8 cellular contexts compared by ENCODE assay signal in the genomic region with DNA sequence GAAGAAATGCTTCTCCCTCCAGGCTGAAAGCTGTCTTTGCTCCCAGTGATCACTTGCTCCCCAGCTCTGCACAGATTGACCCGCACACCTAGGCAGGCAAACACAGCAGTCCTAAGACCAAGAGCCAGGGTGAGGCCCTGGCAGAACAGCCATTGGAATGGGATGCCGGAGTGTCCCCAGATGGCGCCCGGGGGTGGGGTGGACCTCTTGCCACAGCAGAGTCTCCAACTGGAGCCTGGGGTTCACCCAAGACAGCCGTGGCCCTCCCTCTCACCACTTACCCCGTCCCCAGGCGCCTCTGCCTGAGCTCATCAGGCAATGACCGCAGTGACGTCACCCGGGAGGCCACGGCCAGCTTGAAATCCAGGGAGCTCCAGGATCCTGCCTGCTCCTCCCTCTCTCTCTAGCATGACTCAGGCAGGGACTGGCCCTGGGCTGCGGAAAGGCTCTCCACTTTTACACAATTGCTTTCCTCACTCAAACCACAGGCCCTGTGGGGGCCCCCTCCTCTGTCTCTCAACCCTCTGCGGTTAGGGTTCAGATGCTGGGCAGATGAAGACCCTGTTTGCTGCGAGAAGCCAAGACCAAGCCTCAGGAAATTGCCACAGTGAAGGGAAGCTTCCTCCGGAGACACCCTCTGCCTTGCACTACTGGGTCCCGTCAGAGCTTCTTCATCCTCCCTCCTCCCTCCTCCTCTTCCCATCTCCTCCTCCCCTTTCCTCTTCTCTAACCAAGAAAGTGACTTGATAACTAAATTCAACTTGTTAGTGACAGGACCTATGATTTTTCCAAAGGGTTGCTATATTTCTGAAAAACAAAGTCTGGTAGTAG. TPM values are rescaled to one million over a fixed set of nuclear protein-coding genes. Genes with fewer than 3 reads are reported as not detected.
DNase-seq lines count a peak whose midpoint lies in the region; ATAC-seq and TF ChIP-seq lines count a peak whose summit lies in the region.

No MANE protein-coding gene starts in this region.

- TF ChIP-seq CTCF in fibroblast of villous mesenchyme (IDR thresholded peaks at IDR 0.05; ENCODE audit: insufficient read depth, low read depth, low read length) (no peak), neutrophil (IDR thresholded peaks at IDR 0.05) (no peak), thoracic aorta (IDR thresholded peaks at IDR 0.05) (no peak)

- peaks cover 17% of the 10 kb centered on the region for H3K27me3 Mint-ChIP-seq in activated T-helper 2 cell treated with anti-CD3 and anti-CD28 coated beads, Interferon-gamma antibody, Interleukin-2, Interleukin-4, amounts not matched to agents 10 μg/mL and 5 μg/mL and 100 μg/mL, durations not matched to agents 14 hours and 24 hours and 36 hours (ENCODE audit: low read depth)

- no peaks in the 10 kb centered on the region for H3K9me3 ChIP-seq in neutrophil
- no peaks in the 10 kb centered on the region for H3K9me3 ChIP-seq in thoracic aorta

- H3K9me3 Mint-ChIP-seq in activated T-helper 2 cell treated with anti-CD3 and anti-CD28 coated beads, Interferon-gamma antibody, Interleukin-2, Interleukin-4, amounts not matched to agents 10 μg/mL and 5 μg/mL and 100 μg/mL, durations not matched to agents 14 hours and 24 hours and 36 hours: no peaks in the 10 kb centered on the region

- H3K4me1 Mint-ChIP-seq in activated T-helper 2 cell treated with anti-CD3 and anti-CD28 coated beads, Interferon-gamma antibody, Interleukin-2, Interleukin-4, amounts not matched to agents 10 μg/mL and 5 μg/mL and 100 μg/mL, durations not matched to agents 14 hours and 24 hours and 36 hours (ENCODE audit: low read depth): peaks cover 15% of the 10 kb centered on the region

- H3K36me3 Mint-ChIP-seq in activated T-helper 2 cell treated with anti-CD3 and anti-CD28 coated beads, Interferon-gamma antibody, Interleukin-2, Interleukin-4, amounts not matched to agents 10 μg/mL and 5 μg/mL and 100 μg/mL, durations not matched to agents 14 hours and 24 hours and 36 hours (ENCODE audit: low read depth): no peaks in the 10 kb centered on the region

- peaks cover 92 to 94% of the 10 kb centered on the region in 2 experiments for H3K4me1 ChIP-seq in neutrophil (ENCODE audit: control insufficient read depth in 1 of 2, insufficient read depth in 1 of 2, low read depth in 1 of 2, low read length in 1 of 2)
- H3K4me1 ChIP-seq in thoracic aorta (ENCODE audit: control insufficient read depth in 1 of 2, low read depth in 2 of 2): peaks cover 6 to 13% of the 10 kb centered on the region in 2 donors

- peak; percentile 89 for ATAC-seq in thoracic aorta (ENCODE audit: insufficient number of reproducible peaks, low FRiP score, low read depth)
- ATAC-seq in HG03139 (IDR thresholded peaks at IDR 0.05; ENCODE audit: unreplicated experiment): no peak
- ATAC-seq in GM21367 (IDR thresholded peaks at IDR 0.05; ENCODE audit: unreplicated experiment): no peak

- H3K27ac ChIP-seq in neutrophil: peak overlapping the region; percentile 92
- peak overlapping the region; percentile 45 to 66 for H3K27ac ChIP-seq in thoracic aorta

- H3K27ac Mint-ChIP-seq in activated T-helper 2 cell treated with anti-CD3 and anti-CD28 coated beads, Interferon-gamma antibody, Interleukin-2, Interleukin-4, amounts not matched to agents 10 μg/mL and 5 μg/mL and 100 μg/mL, durations not matched to agents 14 hours and 24 hours and 36 hours: peak overlapping the region; percentile 49

- DNase-seq in GM04503 (ENCODE audit: low read depth): peak; percentile 97
- peak; percentile 13 for DNase-seq in OCI-M2 (lab: John Stamatoyannopoulos, UW; ENCODE audit: unreplicated experiment)
- peak; percentile 34 for DNase-seq in activated T-helper 2 cell treated with anti-CD3 and anti-CD28 coated beads, Interferon-gamma antibody, Interleukin-2, Interleukin-4, amounts not matched to agents 10 μg/mL and 5 μg/mL and 100 μg/mL, durations not matched to agents 14 hours and 24 hours and 36 hours (ENCODE audit: low spot score)
- peak; percentile 100 for DNase-seq in fibroblast of villous mesenchyme (ENCODE audit: low read depth)
- peak; percentile 90 for DNase-seq in thoracic aorta (ENCODE audit: low spot score)

- intact Hi-C loops in activated T-helper 2 cell treated with anti-CD3 and anti-CD28 coated beads, Interferon-gamma antibody, Interleukin-2, Interleukin-4, amounts not matched to agents 10 μg/mL and 5 μg/mL and 100 μg/mL, durations not matched to agents 14 hours and 24 hours and 36 hours (cut with micrococcal nuclease): no loop called here

- H3K4me3 Mint-ChIP-seq in activated T-helper 2 cell treated with anti-CD3 and anti-CD28 coated beads, Interferon-gamma antibody, Interleukin-2, Interleukin-4, amounts not matched to agents 10 μg/mL and 5 μg/mL and 100 μg/mL, durations not matched to agents 14 hours and 24 hours and 36 hours (ENCODE audit: low read depth): no peak overlapping the region

- H3K4me3 ChIP-seq in fibroblast of villous mesenchyme (ENCODE audit: low read depth, low read length) (peak overlapping the region; percentile 40), neutrophil (ENCODE audit: low read depth in 1 of 2, low read length in 1 of 2) (peak overlapping the region; percentile 51 to 59), thoracic aorta (peak overlapping the region; percentile 39)

- H3K36me3 ChIP-seq in neutrophil (no peaks in the 10 kb centered on the region), thoracic aorta (no peaks in the 10 kb centered on the region)

- no peaks in the 10 kb centered on the region for H3K27me3 ChIP-seq in neutrophil
- no peaks in the 10 kb centered on the region for H3K27me3 ChIP-seq in thoracic aorta (replicated peaks; ENCODE audit: insufficient read depth)

RNA-seq across cellular contexts. Expression of a gene that starts 24.3 kb away (rescaled TPM):
- total RNA-seq in activated T-helper 2 cell treated with anti-CD3 and anti-CD28 coated beads, Interferon-gamma antibody, Interleukin-2, Interleukin-4, amounts not matched to agents 10 μg/mL and 5 μg/mL and 100 μg/mL, durations not matched to agents 14 hours and 24 hours and 36 hours: 0.34 and 0.39 TPM in 2 replicates
- total RNA-seq in fibroblast of villous mesenchyme (8.7 and 16.0 TPM in 2 replicates), thoracic aorta (1 to 10 TPM; 1.7 to 2.2 TPM)

RNA-seq across cellular contexts. Expression of a gene that starts 25.8 kb away (rescaled TPM):
- total RNA-seq in activated T-helper 2 cell treated with anti-CD3 and anti-CD28 coated beads, Interferon-gamma antibody, Interleukin-2, Interleukin-4, amounts not matched to agents 10 μg/mL and 5 μg/mL and 100 μg/mL, durations not matched to agents 14 hours and 24 hours and 36 hours: 23.9 and 25.2 TPM in 2 replicates
- total RNA-seq in fibroblast of villous mesenchyme: 27.4 and 33.2 TPM in 2 replicates
- 10 to 100 TPM; 28.4 to 33.4 TPM for total RNA-seq in thoracic aorta

RNA-seq across cellular contexts. Expression of a gene that starts 46.8 kb away (rescaled TPM):
- 52.5 and 55.8 TPM in 2 replicates for total RNA-seq in activated T-helper 2 cell treated with anti-CD3 and anti-CD28 coated beads, Interferon-gamma antibody, Interleukin-2, Interleukin-4, amounts not matched to agents 10 μg/mL and 5 μg/mL and 100 μg/mL, durations not matched to agents 14 hours and 24 hours and 36 hours
- total RNA-seq in fibroblast of villous mesenchyme: 43.8 and 51.4 TPM in 2 replicates
- total RNA-seq in thoracic aorta: 10 to 100 TPM; 36.1 to 39.3 TPM

RNA-seq across cellular contexts. Expression of a gene that starts 57.9 kb away (rescaled TPM):
- 54.4 and 59.6 TPM in 2 replicates for total RNA-seq in activated T-helper 2 cell treated with anti-CD3 and anti-CD28 coated beads, Interferon-gamma antibody, Interleukin-2, Interleukin-4, amounts not matched to agents 10 μg/mL and 5 μg/mL and 100 μg/mL, durations not matched to agents 14 hours and 24 hours and 36 hours
- 19.3 and 32.4 TPM in 2 replicates for total RNA-seq in fibroblast of villous mesenchyme
- total RNA-seq in thoracic aorta: 100 to 1,000 TPM in 1 of 2 donors, 10 to 100 TPM in 1; 47.8 to 140 TPM

RNA-seq across cellular contexts. Expression of a gene that starts 58.1 kb away (rescaled TPM):
- 45.6 and 52.3 TPM in 2 replicates for total RNA-seq in activated T-helper 2 cell treated with anti-CD3 and anti-CD28 coated beads, Interferon-gamma antibody, Interleukin-2, Interleukin-4, amounts not matched to agents 10 μg/mL and 5 μg/mL and 100 μg/mL, durations not matched to agents 14 hours and 24 hours and 36 hours
- 7.7 and 10.4 TPM in 2 replicates for total RNA-seq in fibroblast of villous mesenchyme
- total RNA-seq in thoracic aorta: 10 to 100 TPM; 47.8 to 51.2 TPM

Comparison
In these comparisons a context has a peak if more than half of its experiments do, and no peak if none do; other contexts are left out.
1. DNase-seq: peak in every context shown above with its lines; median percentile 100 in fibroblast of villous mesenchyme; 97 in GM04503; 90 in thoracic aorta; 34 in activated T-helper 2 cell treated with anti-CD3 and anti-CD28 coated beads, Interferon-gamma antibody, Interleukin-2, Interleukin-4, amounts not matched to agents 10 μg/mL and 5 μg/mL and 100 μg/mL, durations not matched to agents 14 hours and 24 hours and 36 hours; 13 in OCI-M2.